Comparison of ENCODE assay signal across 8 cellular contexts in genomic region chr4:152485726-152486276, GRCh38. TPM values are rescaled to one million over a fixed set of nuclear protein-coding genes. Genes with fewer than 3 reads are reported as not detected.
A peak's percentile ranks its signal among the peaks of the same experiment; 100 is the strongest.
DNase-seq lines count a peak whose midpoint lies in the region; ATAC-seq and TF ChIP-seq lines count a peak whose summit lies in the region.

No MANE protein-coding gene starts in this region.

- TF ChIP-seq CTCF in OCI-LY3 (IDR thresholded peaks at IDR 0.05; ENCODE audit: low read depth, low read length) (no peak), fibroblast of mammary gland (conservative IDR thresholded peaks at IDR 0.05; ENCODE audit: control insufficient read depth, insufficient read depth, low read depth, low read length) (no peak), vagina (IDR thresholded peaks at IDR 0.05) (no peak)

- peak overlapping the region; percentile 74 for H3K4me2 ChIP-seq in OCI-LY3 (ENCODE audit: low read length)

- H3K9me3 Mint-ChIP-seq in activated naive CD4-positive, alpha-beta T cell treated with anti-CD3 and anti-CD28 coated beads for 36 hours: peaks cover 8% of the 10 kb centered on the region

- DNase-seq in activated naive CD4-positive, alpha-beta T cell treated with anti-CD3 and anti-CD28 coated beads for 36 hours: peak; percentile 49
- no peak for DNase-seq in activated naive CD4-positive, alpha-beta T cell treated with Interleukin-2 at 50 U/mL for 16 hours
- DNase-seq in fibroblast of mammary gland (ENCODE audit: low read depth) (peak; percentile 85), vagina (ENCODE audit: extremely low spot score in 2 of 2) (no peak), NCI-H345 treated with DMSO at 0.1 percent for 48 hours (lab: John Stamatoyannopoulos, UW; ENCODE audit: unreplicated experiment) (no peak), posterior cingulate gyrus (no peak)

- H3K27ac ChIP-seq in OCI-LY3 (ENCODE audit: low read length) (peak overlapping the region; percentile 41), vagina (no peak overlapping the region)

- ATAC-seq in HG02588 (IDR thresholded peaks at IDR 0.05; ENCODE audit: unreplicated experiment): peak; percentile 96

- H3K9me3 ChIP-seq in OCI-LY3 (ENCODE audit: insufficient read depth, low read length) (no peaks in the 10 kb centered on the region), vagina (no peaks in the 10 kb centered on the region)

- CTCF ChIA-PET in activated naive CD4-positive, alpha-beta T cell treated with anti-CD3 and anti-CD28 coated beads for 36 hours (lab: Charles Lee): interaction anchor here (0.6 to 2.0 kb wide), 9 partner anchors 15 to 537 kb away, joined by 3 to 18 read pairs (median 3); no protein-coding TSS in a partner anchor

- H2AFZ ChIP-seq in OCI-LY3 (ENCODE audit: low read depth, low read length): no peak overlapping the region

- H3K9ac ChIP-seq in OCI-LY3 (ENCODE audit: low read length): no peak overlapping the region; the same call in 1 of the 2 replicates

- peaks cover 98% of the 10 kb centered on the region for H3K79me2 ChIP-seq in OCI-LY3 (ENCODE audit: low read length)

- peaks cover 73% of the 10 kb centered on the region for H4K20me1 ChIP-seq in OCI-LY3 (ENCODE audit: insufficient read depth, low read length)

- H3K4me3 ChIP-seq in OCI-LY3 (ENCODE audit: low read length) (peak overlapping the region; percentile 51), fibroblast of mammary gland (ENCODE audit: control insufficient read depth, low read depth, low read length) (no peak overlapping the region), vagina (no peak overlapping the region)

- H3K27me3 ChIP-seq in OCI-LY3 (ENCODE audit: low read depth, low read length) (no peaks in the 10 kb centered on the region), vagina (no peaks in the 10 kb centered on the region)

- H3K4me1 ChIP-seq in OCI-LY3 (ENCODE audit: low read length) (peaks cover 57% of the 10 kb centered on the region), vagina (no peaks in the 10 kb centered on the region)

- H3K4me3 Mint-ChIP-seq in activated naive CD4-positive, alpha-beta T cell treated with anti-CD3 and anti-CD28 coated beads for 36 hours: no peak overlapping the region

- peaks cover 15% of the 10 kb centered on the region for H3K36me3 Mint-ChIP-seq in activated naive CD4-positive, alpha-beta T cell treated with anti-CD3 and anti-CD28 coated beads for 36 hours (ENCODE audit: low read depth)

- no peak for TF ChIP-seq POLR2A in vagina (IDR thresholded peaks at IDR 0.05)

- intact Hi-C loops in activated naive CD4-positive, alpha-beta T cell treated with anti-CD3 and anti-CD28 coated beads for 36 hours (cut with micrococcal nuclease): loop anchor here (1.0 to 10.0 kb wide), 6 partner anchors 16 to 381 kb away; partner anchors contain the start of gene FBXW7
- intact Hi-C loops in vagina (cut with DNase I): no loop called here
- intact Hi-C loops in posterior cingulate gyrus (cut with DNase I): no loop called here

- H3K4me1 Mint-ChIP-seq in activated naive CD4-positive, alpha-beta T cell treated with anti-CD3 and anti-CD28 coated beads for 36 hours (ENCODE audit: low read depth): peaks cover 40% of the 10 kb centered on the region

- no peaks in the 10 kb centered on the region for H3K27me3 Mint-ChIP-seq in activated naive CD4-positive, alpha-beta T cell treated with anti-CD3 and anti-CD28 coated beads for 36 hours (ENCODE audit: low read depth)

- no peak overlapping the region for H3K27ac Mint-ChIP-seq in activated naive CD4-positive, alpha-beta T cell treated with anti-CD3 and anti-CD28 coated beads for 36 hours

- H3K36me3 ChIP-seq in OCI-LY3 (replicated peaks; ENCODE audit: low read depth, low read length) (peaks cover 14% of the 10 kb centered on the region), vagina (no peaks in the 10 kb centered on the region)

RNA-seq across cellular contexts. Expression of gene FBXW7, which starts 50.1 kb away (rescaled TPM):
- 10 to 100 TPM; 26.7 to 29.2 TPM for total RNA-seq in activated naive CD4-positive, alpha-beta T cell treated with anti-CD3 and anti-CD28 coated beads for 36 hours
- 61.1 TPM for total RNA-seq in vagina

Comparison
In these comparisons a context has a peak if more than half of its experiments do, and no peak if none do; other contexts are left out.
1. DNase-seq: peak in activated naive CD4-positive, alpha-beta T cell treated with anti-CD3 and anti-CD28 coated beads for 36 hours (single experiment) and fibroblast of mammary gland (single experiment); none in activated naive CD4-positive, alpha-beta T cell treated with Interleukin-2 at 50 U/mL for 16 hours (single experiment), vagina (0 of 2), NCI-H345 treated with DMSO at 0.1 percent for 48 hours (single experiment) and posterior cingulate gyrus (0 of 10).